26 cellular contexts compared by ENCODE assay signal in the genomic region with DNA sequence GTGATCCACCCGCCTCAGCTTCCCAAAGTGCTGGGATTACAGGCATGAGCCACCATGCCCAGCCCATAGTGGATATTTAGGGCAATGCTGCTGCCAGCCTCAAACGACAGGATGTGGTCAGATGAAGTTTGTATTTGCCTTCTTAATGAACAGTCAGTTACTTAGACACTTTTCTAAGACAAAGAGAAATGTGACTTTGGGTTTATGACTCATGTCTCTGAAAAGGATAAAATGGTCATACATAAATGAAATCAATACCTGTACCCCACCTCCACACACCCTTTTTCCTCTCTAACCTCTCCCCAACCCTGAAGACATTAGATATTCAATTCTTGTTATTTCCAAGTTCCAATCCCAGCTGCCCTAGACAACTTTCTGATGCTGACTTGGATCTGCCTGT.
DNase-seq lines count a peak whose midpoint lies in the region; ATAC-seq, FAIRE-seq and TF ChIP-seq lines count a peak whose summit lies in the region.
"Had no signal": no experiment of that assay in that cellular context is flagged by ENCODE, and none has a peak within 500 bp of the region (broad histone marks: within the 10 kb centered on the region; RNA-seq: fewer than 3 reads in every experiment).

No MANE protein-coding gene starts in this region.

- peaks cover 15% of the 10 kb centered on the region for H3K27me3 Mint-ChIP-seq in activated T-helper 1 cell treated with anti-CD3 and anti-CD28 coated beads, Interleukin-12 subunit alpha, Interleukin-12 subunit beta, Interleukin-2, Interleukin-4 antibody, amounts not matched to agents 30 ng/mL and 10 ng/mL and 1 ng/mL, durations not matched to agents 14 hours and 24 hours and 36 hours (ENCODE audit: insufficient read depth)

- FAIRE-seq in GM12891 (lab: Jason Lieb, UNC) = no peak
- FAIRE-seq: GM12892, keratinocyte had no signal

- TF ChIP-seq POLR2A in GM12891 (IDR thresholded peaks at IDR 0.05; ENCODE audit: low read depth, low read length) = no peak

- H3K27ac Mint-ChIP-seq in activated T-helper 1 cell treated with anti-CD3 and anti-CD28 coated beads, Interleukin-12 subunit alpha, Interleukin-12 subunit beta, Interleukin-2, Interleukin-4 antibody, amounts not matched to agents 30 ng/mL and 10 ng/mL and 1 ng/mL, durations not matched to agents 14 hours and 24 hours and 36 hours = no peak overlapping the region
- H3K27ac Mint-ChIP-seq: B cell, HFFc6 had no signal

- no peak overlapping the region for H3K4me3 ChIP-seq in BLaER1 treated with 17β-estradiol and CSF1 and Interleukin-3, amounts not matched to agents 10 nM and 100 nM
- H3K4me3 ChIP-seq: dorsolateral prefrontal cortex, ovary, sigmoid colon, tibial nerve had no signal

- no peak overlapping the region for H3K4me3 Mint-ChIP-seq in activated T-helper 1 cell treated with anti-CD3 and anti-CD28 coated beads, Interleukin-12 subunit alpha, Interleukin-12 subunit beta, Interleukin-2, Interleukin-4 antibody, amounts not matched to agents 30 ng/mL and 10 ng/mL and 1 ng/mL, durations not matched to agents 14 hours and 24 hours and 36 hours
- H3K4me3 Mint-ChIP-seq: B cell, HFFc6 had no signal

- intact Hi-C loops in activated T-helper 1 cell treated with anti-CD3 and anti-CD28 coated beads, Interleukin-12 subunit alpha, Interleukin-12 subunit beta, Interleukin-2, Interleukin-4 antibody, amounts not matched to agents 30 ng/mL and 10 ng/mL and 1 ng/mL, durations not matched to agents 14 hours and 24 hours and 36 hours (cut with micrococcal nuclease) = no loop called here

- H3K9ac ChIP-seq in BLaER1 treated with 17β-estradiol and CSF1 and Interleukin-3, amounts not matched to agents 10 nM and 100 nM = no peak overlapping the region

- H3K9me3 Mint-ChIP-seq in activated T-helper 1 cell treated with anti-CD3 and anti-CD28 coated beads, Interleukin-12 subunit alpha, Interleukin-12 subunit beta, Interleukin-2, Interleukin-4 antibody, amounts not matched to agents 30 ng/mL and 10 ng/mL and 1 ng/mL, durations not matched to agents 14 hours and 24 hours and 36 hours = peaks cover 29% of the 10 kb centered on the region

- H3K36me3 ChIP-seq in BLaER1 treated with 17β-estradiol and CSF1 and Interleukin-3, amounts not matched to agents 10 nM and 100 nM = peaks cover 0 to 5% (median 0%) of the 10 kb centered on the region in 11 experiments; a peak in 5 of 22 replicates
- H3K36me3 ChIP-seq: ovary, sigmoid colon, tibial nerve, WERI-Rb-1 had no signal

- H3K27me3 ChIP-seq in BLaER1 treated with 17β-estradiol and CSF1 and Interleukin-3, amounts not matched to agents 10 nM and 100 nM = no peaks in the 10 kb centered on the region
- H3K27me3 ChIP-seq: ovary had no signal

- H3K27ac ChIP-seq in BLaER1 treated with 17β-estradiol and CSF1 and Interleukin-3, amounts not matched to agents 10 nM and 100 nM = peak overlapping the region in 7 of 11 experiments; percentile 10 to 55 (median 43); a peak in 12 of 22 replicates
- peak overlapping the region; percentile 9 for H3K27ac ChIP-seq in epithelial cell of prostate
- H3K27ac ChIP-seq: dorsolateral prefrontal cortex, ovary, sigmoid colon, tibial nerve, WERI-Rb-1 had no signal

- H3K4me2 ChIP-seq in BLaER1 treated with 17β-estradiol and CSF1 and Interleukin-3, amounts not matched to agents 10 nM and 100 nM = peak overlapping the region; percentile 6 to 80 (median 63); a peak in 20 of 22 replicates

- no peaks in the 10 kb centered on the region for H4K20me1 ChIP-seq in BLaER1 treated with 17β-estradiol and CSF1 and Interleukin-3, amounts not matched to agents 10 nM and 100 nM

- peaks cover 9 to 55% (median 38%) of the 10 kb centered on the region in 10 experiments for H3K4me1 ChIP-seq in BLaER1 treated with 17β-estradiol and CSF1 and Interleukin-3, amounts not matched to agents 10 nM and 100 nM
- H3K4me1 ChIP-seq: sigmoid colon had no signal

- no peak for ATAC-seq in GM19328 (IDR thresholded peaks at IDR 0.05; ENCODE audit: unreplicated experiment)

- DNase-seq in Daoy (ENCODE audit: low read depth) (peak; percentile 39), M059J (ENCODE audit: low read depth) (peak; percentile 70), epithelial cell of prostate (ENCODE audit: low read depth, low spot score) (no peak), GM12891 (ENCODE audit: insufficient read length, low spot score) (no peak)
- no peak for DNase-seq in activated T-helper 1 cell treated with anti-CD3 and anti-CD28 coated beads, Interleukin-12 subunit alpha, Interleukin-12 subunit beta, Interleukin-2, Interleukin-4 antibody, amounts not matched to agents 30 ng/mL and 10 ng/mL and 1 ng/mL, durations not matched to agents 14 hours and 24 hours and 36 hours (ENCODE audit: low spot score)
- DNase-seq: activated CD4-positive, alpha-beta T cell treated with anti-CD3 and anti-CD28 coated beads, Interleukin-2, amount 50 U/mL, for 48 hours; anterior cingulate cortex; central memory CD4-positive, alpha-beta T cell; dorsolateral prefrontal cortex; GF-D8; HFFc6; hypothalamus; KBM-7; NCI-H1105 treated with DMSO at 0.1 percent for 48 hours; NCI-H2107; NCI-H524 treated with DMSO at 0.1 percent for 48 hours; ovary; stimulated activated naive CD4-positive, alpha-beta T cell; WERI-Rb-1 had no signal

- peaks cover 17% of the 10 kb centered on the region for H3K4me1 Mint-ChIP-seq in activated T-helper 1 cell treated with anti-CD3 and anti-CD28 coated beads, Interleukin-12 subunit alpha, Interleukin-12 subunit beta, Interleukin-2, Interleukin-4 antibody, amounts not matched to agents 30 ng/mL and 10 ng/mL and 1 ng/mL, durations not matched to agents 14 hours and 24 hours and 36 hours (ENCODE audit: low read depth)

- peaks cover 41 to 60% (median 56%) of the 10 kb centered on the region in 11 experiments for H3K9me3 ChIP-seq in BLaER1 treated with 17β-estradiol and CSF1 and Interleukin-3, amounts not matched to agents 10 nM and 100 nM (replicated peaks in 1 of 11)

- H3K36me3 Mint-ChIP-seq in activated T-helper 1 cell treated with anti-CD3 and anti-CD28 coated beads, Interleukin-12 subunit alpha, Interleukin-12 subunit beta, Interleukin-2, Interleukin-4 antibody, amounts not matched to agents 30 ng/mL and 10 ng/mL and 1 ng/mL, durations not matched to agents 14 hours and 24 hours and 36 hours (ENCODE audit: low read depth) = no peaks in the 10 kb centered on the region

TF ChIP-seq in GM12891, 5 proteins besides CTCF, POLR2A, EP300 and RAD21:
- TF ChIP-seq POU2F2 (IDR thresholded peaks at IDR 0.05; ENCODE audit: low read depth, low read length) (no peak), SPI1 (IDR thresholded peaks at IDR 0.05; ENCODE audit: low read depth, low read length) (no peak)
TF ChIP-seq in GM12891: peak in this region for 0.

Comparison
In these comparisons a context has a peak if more than half of its experiments do, and no peak if none do; other contexts are left out.
1. DNase-seq: peak in Daoy (single experiment) and M059J (single experiment); none in epithelial cell of prostate (single experiment), GM12891 (single experiment) and activated T-helper 1 cell treated with anti-CD3 and anti-CD28 coated beads, Interleukin-12 subunit alpha, Interleukin-12 subunit beta, Interleukin-2, Interleukin-4 antibody, amounts not matched to agents 30 ng/mL and 10 ng/mL and 1 ng/mL, durations not matched to agents 14 hours and 24 hours and 36 hours (single experiment).